In the genomic region with DNA sequence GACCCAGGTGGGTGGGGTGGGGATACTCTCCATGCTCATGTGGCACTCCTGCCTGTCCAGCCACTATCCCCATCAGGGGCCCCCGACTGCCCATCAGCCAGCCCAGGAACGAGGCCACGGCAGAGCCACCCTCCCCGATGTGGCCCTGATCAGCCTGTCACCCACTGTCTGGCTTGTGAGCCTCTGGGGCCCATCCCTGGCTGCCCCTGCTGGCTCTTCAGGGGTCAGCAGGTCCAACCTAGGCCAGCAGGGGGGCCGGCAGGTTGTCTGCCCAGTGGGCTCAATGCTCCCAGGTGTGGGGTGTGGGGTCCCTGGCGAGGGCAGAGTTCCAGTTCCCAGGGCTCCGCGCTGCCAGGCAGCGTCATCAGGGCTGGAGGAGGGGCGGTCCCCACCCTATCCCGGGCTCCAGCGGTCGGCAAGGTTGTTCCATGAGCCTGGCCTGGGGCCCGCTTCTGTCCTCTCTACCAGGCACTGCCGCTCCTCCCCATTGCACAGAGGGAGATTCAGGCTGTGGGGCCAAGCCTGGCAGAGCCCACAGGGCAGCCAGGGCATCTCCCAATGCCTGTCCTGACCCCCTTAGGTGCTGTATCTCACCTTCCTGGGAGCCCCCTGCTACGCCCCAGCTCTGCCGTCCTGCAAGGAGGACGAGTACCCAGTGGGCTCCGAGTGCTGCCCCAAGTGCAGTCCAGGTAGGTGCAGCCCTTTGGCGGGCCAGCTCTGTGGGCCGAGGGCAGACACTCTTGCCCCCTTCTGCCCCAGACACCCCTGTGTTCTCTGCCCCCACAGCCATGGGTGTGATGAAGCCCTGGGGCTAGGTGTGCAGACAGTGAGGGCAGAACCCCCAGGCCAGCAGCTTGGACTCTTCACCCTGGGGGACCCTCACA, we compare ENCODE assay signal across 9 cellular contexts. TPM values are rescaled to one million over a fixed set of nuclear protein-coding genes. Genes with fewer than 3 reads are reported as not detected.
DNase-seq lines count a peak whose midpoint lies in the region; ATAC-seq and TF ChIP-seq lines count a peak whose summit lies in the region.
"Had no signal": no experiment of that assay in that cellular context is flagged by ENCODE, and none has a peak within 500 bp of the region (broad histone marks: within the 10 kb centered on the region; RNA-seq: fewer than 3 reads in every experiment).

No MANE protein-coding gene starts in this region.

- H3K4me3 ChIP-seq in ACC112 (ENCODE audit: low read depth, low read length) (peak overlapping the region; percentile 82), HEK293 (ENCODE audit: low read depth, low read length) (no peak overlapping the region), choroid plexus epithelial cell (ENCODE audit: low read depth, low read length) (peak overlapping the region; percentile 69), smooth muscle cell (no peak overlapping the region)

- no peak overlapping the region for H3K4me2 ChIP-seq in smooth muscle cell

- peak overlapping the region; percentile 92 to 99 (median 96) for H3K4me3 Mint-ChIP-seq in naive B cell

- no peak overlapping the region for H3K9ac ChIP-seq in smooth muscle cell (ENCODE audit: low read depth)

- CTCF ChIA-PET in HEK293 (lab: Yijun Ruan, JAX) = no interaction called here

- H3K36me3 ChIP-seq in ACC112 (ENCODE audit: insufficient read depth, low read length) (no peaks in the 10 kb centered on the region), HEK293 (ENCODE audit: control insufficient read depth in 2 of 2, insufficient read depth in 1 of 2, low read length in 2 of 2) (no peaks in the 10 kb centered on the region), smooth muscle cell (ENCODE audit: low read depth) (no peaks in the 10 kb centered on the region)

- peak; percentile 8; the same call in 1 of the 2 replicates for TF ChIP-seq CTCF in HEK293 (tag by site-specific recombination; IDR thresholded peaks at IDR 0.05)
- TF ChIP-seq CTCF in choroid plexus epithelial cell (conservative IDR thresholded peaks at IDR 0.05; ENCODE audit: low read depth, low read length) = no peak
- no peak for TF ChIP-seq CTCF in smooth muscle cell (IDR thresholded peaks at IDR 0.05; ENCODE audit: borderline replicate concordance, insufficient read depth, poor library complexity, severe bottlenecking)

- H3K79me2 ChIP-seq in ACC112 (ENCODE audit: control insufficient read depth, insufficient read depth, low read length, unreplicated experiment) = no peaks in the 10 kb centered on the region
- no peaks in the 10 kb centered on the region for H3K79me2 ChIP-seq in smooth muscle cell (ENCODE audit: low read depth)

- H3K9me3 ChIP-seq in HEK293 (ENCODE audit: control insufficient read depth, insufficient read depth, low read depth, low read length) = no peaks in the 10 kb centered on the region
- no peaks in the 10 kb centered on the region for H3K9me3 ChIP-seq in smooth muscle cell (replicated peaks; ENCODE audit: low read depth)

- no peaks in the 10 kb centered on the region for H3K9me3 Mint-ChIP-seq in naive B cell

- H3K4me1 ChIP-seq in ACC112 (ENCODE audit: control insufficient read depth, insufficient read depth, low read length, unreplicated experiment) (peaks cover 9% of the 10 kb centered on the region), HEK293 (ENCODE audit: control insufficient read depth, insufficient read depth, low read length) (no peaks in the 10 kb centered on the region), smooth muscle cell (ENCODE audit: low read depth) (peaks cover 8% of the 10 kb centered on the region)

- H3K27ac Mint-ChIP-seq in naive B cell = peak overlapping the region; percentile 78 to 100 (median 98)

- H4K20me1 ChIP-seq in smooth muscle cell (ENCODE audit: low read depth) = no peaks in the 10 kb centered on the region

- H2AFZ ChIP-seq in ACC112 (ENCODE audit: low read length, unreplicated experiment) (no peak overlapping the region), smooth muscle cell (ENCODE audit: low read depth) (no peak overlapping the region)

- H3K27ac ChIP-seq in ACC112 (ENCODE audit: low read depth, low read length) = no peak overlapping the region
- H3K27ac ChIP-seq in HEK293 (ENCODE audit: extremely low read depth, low read depth, low read length) = no peak overlapping the region
- no peak overlapping the region for H3K27ac ChIP-seq in smooth muscle cell (ENCODE audit: low read depth)

- ATAC-seq in naive B cell (ENCODE audit: low read depth in 2 of 2) (no peak), GM18868 (IDR thresholded peaks at IDR 0.05; ENCODE audit: unreplicated experiment) (no peak), GM21515 (IDR thresholded peaks at IDR 0.05; ENCODE audit: unreplicated experiment) (no peak)

- H3K27me3 Mint-ChIP-seq in naive B cell = no peaks in the 10 kb centered on the region

- no peaks in the 10 kb centered on the region for H3F3A ChIP-seq in smooth muscle cell (ENCODE audit: low read depth)

- POLR2A ChIA-PET in HEK293 (lab: Yijun Ruan, JAX) = no interaction called here

- WGBS in smooth muscle cell (ENCODE audit: low lambda C conversion rate) = 86% methylated on average over 21 of the region's 21 CpGs

- H3K4me1 Mint-ChIP-seq in naive B cell = peaks cover 35 to 55% (median 40%) of the 10 kb centered on the region in 3 donors

- DNase-seq in choroid plexus epithelial cell (ENCODE audit: low read depth) (no peak), naive B cell (no peak), smooth muscle cell (lab: John Stamatoyannopoulos, UW; ENCODE audit: unreplicated experiment) (no peak)
- DNase-seq in stimulated activated CD4-positive, alpha-beta T cell treated with anti-CD3 and anti-CD28 coated beads, Interleukin-4, amount 100 ng/mL, for 24 hours = no peak
- DNase-seq: activated gamma-delta T cell had no signal

- H3K27me3 ChIP-seq in ACC112 (ENCODE audit: insufficient read depth, low read length) (no peaks in the 10 kb centered on the region), smooth muscle cell (ENCODE audit: low read depth) (no peaks in the 10 kb centered on the region)

- H3K36me3 Mint-ChIP-seq in naive B cell = peaks cover 0 to 9% of the 10 kb centered on the region in 2 donors

TF ChIP-seq in HEK293, 187 proteins besides CTCF, POLR2A, EP300 and RAD21 (continues in another document):
- TF ChIP-seq ZNF202 (tag by site-specific recombination; IDR thresholded peaks at IDR 0.05; ENCODE audit: borderline replicate concordance) (no peak), GLIS1 (tag by site-specific recombination; IDR thresholded peaks at IDR 0.05) (no peak), OSR2 (tag by site-specific recombination; IDR thresholded peaks at IDR 0.05) (no peak), ZNF664 (tag by site-specific recombination; IDR thresholded peaks at IDR 0.05) (no peak), ZNF335 (tag by site-specific recombination; conservative IDR thresholded peaks at IDR 0.05) (no peak), SP2 (tag by site-specific recombination; IDR thresholded peaks at IDR 0.05) (no peak), ZNF114 (tag by site-specific recombination; IDR thresholded peaks at IDR 0.05) (no peak)
- TF ChIP-seq, protein P1, sequence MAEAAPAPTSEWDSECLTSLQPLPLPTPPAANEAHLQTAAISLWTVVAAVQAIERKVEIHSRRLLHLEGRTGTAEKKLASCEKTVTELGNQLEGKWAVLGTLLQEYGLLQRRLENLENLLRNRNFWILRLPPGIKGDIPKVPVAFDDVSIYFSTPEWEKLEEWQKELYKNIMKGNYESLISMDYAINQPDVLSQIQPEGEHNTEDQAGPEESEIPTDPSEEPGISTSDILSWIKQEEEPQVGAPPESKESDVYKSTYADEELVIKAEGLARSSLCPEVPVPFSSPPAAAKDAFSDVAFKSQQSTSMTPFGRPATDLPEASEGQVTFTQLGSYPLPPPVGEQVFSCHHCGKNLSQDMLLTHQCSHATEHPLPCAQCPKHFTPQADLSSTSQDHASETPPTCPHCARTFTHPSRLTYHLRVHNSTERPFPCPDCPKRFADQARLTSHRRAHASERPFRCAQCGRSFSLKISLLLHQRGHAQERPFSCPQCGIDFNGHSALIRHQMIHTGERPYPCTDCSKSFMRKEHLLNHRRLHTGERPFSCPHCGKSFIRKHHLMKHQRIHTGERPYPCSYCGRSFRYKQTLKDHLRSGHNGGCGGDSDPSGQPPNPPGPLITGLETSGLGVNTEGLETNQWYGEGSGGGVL (tag by site-specific recombination; IDR thresholded peaks at IDR 0.05) = no peak
- TF ChIP-seq, protein P2, sequence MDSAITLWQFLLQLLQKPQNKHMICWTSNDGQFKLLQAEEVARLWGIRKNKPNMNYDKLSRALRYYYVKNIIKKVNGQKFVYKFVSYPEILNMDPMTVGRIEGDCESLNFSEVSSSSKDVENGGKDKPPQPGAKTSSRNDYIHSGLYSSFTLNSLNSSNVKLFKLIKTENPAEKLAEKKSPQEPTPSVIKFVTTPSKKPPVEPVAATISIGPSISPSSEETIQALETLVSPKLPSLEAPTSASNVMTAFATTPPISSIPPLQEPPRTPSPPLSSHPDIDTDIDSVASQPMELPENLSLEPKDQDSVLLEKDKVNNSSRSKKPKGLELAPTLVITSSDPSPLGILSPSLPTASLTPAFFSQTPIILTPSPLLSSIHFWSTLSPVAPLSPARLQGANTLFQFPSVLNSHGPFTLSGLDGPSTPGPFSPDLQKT (IDR thresholded peaks at IDR 0.05; ENCODE audit: borderline replicate concordance, low read depth, low read length) = no peak
- TF ChIP-seq, protein P3, sequence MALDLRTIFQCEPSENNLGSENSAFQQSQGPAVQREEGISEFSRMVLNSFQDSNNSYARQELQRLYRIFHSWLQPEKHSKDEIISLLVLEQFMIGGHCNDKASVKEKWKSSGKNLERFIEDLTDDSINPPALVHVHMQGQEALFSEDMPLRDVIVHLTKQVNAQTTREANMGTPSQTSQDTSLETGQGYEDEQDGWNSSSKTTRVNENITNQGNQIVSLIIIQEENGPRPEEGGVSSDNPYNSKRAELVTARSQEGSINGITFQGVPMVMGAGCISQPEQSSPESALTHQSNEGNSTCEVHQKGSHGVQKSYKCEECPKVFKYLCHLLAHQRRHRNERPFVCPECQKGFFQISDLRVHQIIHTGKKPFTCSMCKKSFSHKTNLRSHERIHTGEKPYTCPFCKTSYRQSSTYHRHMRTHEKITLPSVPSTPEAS (tag by site-specific recombination; IDR thresholded peaks at IDR 0.05) = no peak

RNA-seq across cellular contexts. Expression of a gene that starts 1.2 kb away (rescaled TPM):
- polyA plus RNA-seq in naive B cell (ENCODE audit: low read depth in 6 of 6) (10 to 100 TPM; 40.7 to 75.6 (median 50.4) TPM), smooth muscle cell (not detected in 2 replicates)
- total RNA-seq in smooth muscle cell = 0.40 TPM in 1 of 2 replicates, not detected in the other

RNA-seq across cellular contexts. Expression of a gene that starts 27.3 kb away (rescaled TPM):
- polyA plus RNA-seq in naive B cell (ENCODE audit: low read depth in 6 of 6) (not detected), smooth muscle cell (1.3 and 1.7 TPM in 2 replicates)
- total RNA-seq in smooth muscle cell = 1.6 TPM in 1 of 2 replicates, not detected in the other

RNA-seq across cellular contexts. Expression of a gene that starts 29.2 kb away (rescaled TPM):
- polyA plus RNA-seq in naive B cell (ENCODE audit: low read depth in 6 of 6) (10 to 100 TPM; 11.6 to 18.6 (median 13.7) TPM), smooth muscle cell (18.4 and 26.6 TPM in 2 replicates)
- 16.1 and 27.4 TPM in 2 replicates for total RNA-seq in smooth muscle cell

RNA-seq across cellular contexts. Expression of a gene that starts 31.0 kb away (rescaled TPM):
- polyA plus RNA-seq in naive B cell (ENCODE audit: low read depth in 6 of 6) = 10 to 100 TPM in 3 of 6 donors, 1 to 10 TPM in 3; 8.6 to 22.2 (median 9.9) TPM
- 27.2 and 28.7 TPM in 2 replicates for total RNA-seq in smooth muscle cell
- 28.4 and 28.5 TPM in 2 replicates for polyA plus RNA-seq in smooth muscle cell

Comparison
In these comparisons a context has a peak if more than half of its experiments do, and no peak if none do; other contexts are left out.
1. H3K4me3 ChIP-seq: peak in ACC112 (single experiment) and choroid plexus epithelial cell (single experiment); none in HEK293 (single experiment) and smooth muscle cell (single experiment).
2. RNA of a gene that starts 1.2 kb away (polyA plus RNA-seq): 40.7 to 75.6 TPM in naive B cell; not detected in smooth muscle cell; every median in the first group is over 10 times any median in the second.